Comparison of ENCODE assay signal across 9 cellular contexts in the genomic region with DNA sequence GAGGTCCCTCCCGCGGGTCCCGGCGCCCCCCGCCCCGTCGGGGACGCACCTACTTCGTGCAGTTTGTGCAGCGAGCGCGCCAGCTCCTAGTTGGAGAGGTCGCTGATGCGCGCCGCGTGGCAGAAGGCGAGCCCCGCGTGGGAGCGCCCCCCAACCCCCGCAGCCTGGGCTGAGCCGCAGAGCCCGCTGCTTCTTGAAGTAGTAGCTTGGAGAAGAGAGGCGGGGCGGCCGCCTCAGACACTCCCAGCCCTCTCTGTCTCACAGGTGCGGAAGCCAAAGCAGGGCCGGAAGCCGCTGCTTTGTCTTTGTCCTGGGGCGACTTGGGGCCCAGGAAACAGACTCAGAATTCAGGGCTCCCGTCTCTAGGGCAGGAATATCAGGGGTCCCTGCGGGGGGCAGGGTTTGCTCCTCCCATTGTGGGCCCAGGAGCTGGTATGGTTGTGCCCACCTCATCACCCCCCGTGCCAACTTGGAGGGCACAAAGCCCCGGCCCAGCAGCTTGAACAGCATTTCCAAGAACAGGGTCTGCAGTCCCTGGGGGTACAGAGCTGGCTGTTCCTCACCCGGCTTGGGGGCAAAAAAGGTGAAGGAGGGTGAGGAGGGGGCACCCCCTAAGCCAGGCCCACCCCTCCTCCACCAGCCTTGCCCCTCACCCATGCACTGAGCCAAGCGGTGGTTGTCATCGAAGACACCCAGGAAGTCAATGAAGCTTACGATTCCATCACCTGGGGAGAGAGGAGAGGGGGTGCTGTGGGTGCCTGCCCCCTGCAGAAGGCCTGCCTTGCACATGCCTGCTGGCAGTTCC. TPM values are rescaled to one million over a fixed set of nuclear protein-coding genes. Genes with fewer than 3 reads are reported as not detected.
DNase-seq lines count a peak whose midpoint lies in the region; ATAC-seq and TF ChIP-seq lines count a peak whose summit lies in the region.
"Had no signal": no experiment of that assay in that cellular context is flagged by ENCODE, and none has a peak within 500 bp of the region (broad histone marks: within the 10 kb centered on the region; RNA-seq: fewer than 3 reads in every experiment).

No MANE protein-coding gene starts in this region.

- POLR2A ChIA-PET in CD8-positive, alpha-beta T cell (lab: Charles Lee) = interaction anchor here (0.6 to 8.2 kb wide), 21 partner anchors 8 to 1007 kb away, joined by 3 to 124 read pairs (median 5); partner anchors contain the start of genes FMNL1, HEXIM1, HEXIM2 and MAP3K14

- peak overlapping the region; percentile 94 for H3K4me3 ChIP-seq in CD8-positive, alpha-beta T cell (ENCODE audit: low read depth, low read length)
- H3K4me3 ChIP-seq in HUES48 (ENCODE audit: low read depth, low read length) = peak overlapping the region; percentile 88
- peak overlapping the region; percentile 35 to 82 (median 76) for H3K4me3 ChIP-seq in breast epithelium
- peak overlapping the region; percentile 29 for H3K4me3 ChIP-seq in lower leg skin (ENCODE audit: low read depth, poor library complexity, severe bottlenecking)
- no peak overlapping the region for H3K4me3 ChIP-seq in MG63

- intact Hi-C loops in CD8-positive, alpha-beta T cell (cut with DNase I, micrococcal nuclease) = loop anchor here (1.0 to 5.0 kb wide), 4 partner anchors 13 to 186 kb away; partner anchors contain the start of genes MAP3K14 (in 1 of the 2) and NMT1 (in 1 of the 2)
- intact Hi-C loops in breast epithelium (cut with DNase I; ENCODE audit: low total_unique reads) (no loop called here), lower leg skin (cut with DNase I; ENCODE audit: low total_unique reads) (no loop called here)

- H3K27me3 ChIP-seq in CD8-positive, alpha-beta T cell (ENCODE audit: insufficient read depth, low read length) = no peaks in the 10 kb centered on the region
- H3K27me3 ChIP-seq in HUES48 (ENCODE audit: control insufficient read depth, insufficient read depth, low read length) (no peaks in the 10 kb centered on the region), breast epithelium (no peaks in the 10 kb centered on the region), MG63 (no peaks in the 10 kb centered on the region)

- CTCF ChIA-PET in CD8-positive, alpha-beta T cell (lab: Charles Lee) = interaction anchor here (0.7 to 36.1 kb wide), 10 partner anchors 11 to 149 kb away, joined by 3 to 1097 read pairs (median 8); partner anchors contain the start of genes FMNL1 and MAP3K14

- TF ChIP-seq POLR2A in breast epithelium (IDR thresholded peaks at IDR 0.05) = no peak
- no peak for TF ChIP-seq POLR2A in lower leg skin (IDR thresholded peaks at IDR 0.05)

- peak; percentile 72 for ATAC-seq in CD8-positive, alpha-beta T cell

- H3K27me3 Mint-ChIP-seq in CD8-positive, alpha-beta T cell (ENCODE audit: low read depth) = no peaks in the 10 kb centered on the region

- H3K27ac Mint-ChIP-seq in CD8-positive, alpha-beta T cell = peak overlapping the region; percentile 97

- peaks cover 65% of the 10 kb centered on the region for H3K36me3 Mint-ChIP-seq in CD8-positive, alpha-beta T cell

- peak overlapping the region; percentile 89 for H3K27ac ChIP-seq in CD8-positive, alpha-beta T cell (ENCODE audit: low read depth, low read length)
- H3K27ac ChIP-seq in HUES48 (ENCODE audit: low read depth, low read length) = peak overlapping the region; percentile 93
- peak overlapping the region; percentile 84 to 90 for H3K27ac ChIP-seq in breast epithelium

- WGBS in lower leg skin, 2 donors = 35 to 39% methylated on average over 14 to 15 of the region's 39 CpGs

- no peaks in the 10 kb centered on the region for H3K9me3 ChIP-seq in CD8-positive, alpha-beta T cell (ENCODE audit: low read length)
- H3K9me3 ChIP-seq in HUES48 (ENCODE audit: control insufficient read depth, insufficient read depth, low read length) = no peaks in the 10 kb centered on the region
- H3K9me3 ChIP-seq in breast epithelium = no peaks in the 10 kb centered on the region
- H3K9me3 ChIP-seq in MG63 = peaks cover 7% of the 10 kb centered on the region; the same call in 1 of the 2 replicates

- H3K9me3 Mint-ChIP-seq in CD8-positive, alpha-beta T cell = no peaks in the 10 kb centered on the region

- H3K9ac ChIP-seq in HUES48 (ENCODE audit: low read depth, low read length) = peak overlapping the region; percentile 82

- TF ChIP-seq CTCF in CD8-positive, alpha-beta T cell (IDR thresholded peaks at IDR 0.05) = no peak
- TF ChIP-seq CTCF in GM20000 (IDR thresholded peaks at IDR 0.05; ENCODE audit: extremely low read depth, missing control alignments) (no peak), breast epithelium (IDR thresholded peaks at IDR 0.05) (no peak), lower leg skin (IDR thresholded peaks at IDR 0.05) (no peak)

- peaks cover 38% of the 10 kb centered on the region for H3K36me3 ChIP-seq in CD8-positive, alpha-beta T cell (ENCODE audit: insufficient read depth, low read length)
- H3K36me3 ChIP-seq in HUES48 (ENCODE audit: control insufficient read depth, insufficient read depth, low read length) (peaks cover 11% of the 10 kb centered on the region), breast epithelium (no peaks in the 10 kb centered on the region), MG63 (no peaks in the 10 kb centered on the region)

- peak overlapping the region; percentile 87 for H3K4me3 Mint-ChIP-seq in CD8-positive, alpha-beta T cell

- peak; percentile 69 to 93 (median 84) for DNase-seq in CD8-positive, alpha-beta T cell
- DNase-seq in GM20000 (ENCODE audit: low spot score) (peak; percentile 91), T-helper 22 cell (ENCODE audit: low read depth) (peak; percentile 78), breast epithelium (ENCODE audit: low spot score in 2 of 2) (peak; percentile 66 to 70), lower leg skin (ENCODE audit: low spot score in 2 of 2) (peak in 1 of 2 donors; percentile 92), MG63 (no peak)
- DNase-seq in stimulated activated CD8-positive, alpha-beta memory T cell treated with anti-CD3 and anti-CD28 coated beads, Interleukin-4, amount 100 ng/mL, for 4 hours (ENCODE audit: low read depth in 2 of 2, low spot score in 1 of 2) = peak; percentile 63 to 74

- H3K4me1 Mint-ChIP-seq in CD8-positive, alpha-beta T cell (ENCODE audit: low read depth) = peaks cover 68% of the 10 kb centered on the region

- H3K4me1 ChIP-seq in CD8-positive, alpha-beta T cell (ENCODE audit: insufficient read depth, low read length) = peaks cover 75% of the 10 kb centered on the region
- peaks cover 12% of the 10 kb centered on the region for H3K4me1 ChIP-seq in HUES48 (ENCODE audit: control insufficient read depth, insufficient read depth, low read length)
- no peaks in the 10 kb centered on the region for H3K4me1 ChIP-seq in breast epithelium

RNA-seq across cellular contexts. Expression of gene SPATA32, which starts 13.6 kb away (rescaled TPM):
- total RNA-seq in CD8-positive, alpha-beta T cell = under 1 TPM in 1 of 2 experiments, not detected in 1; 0.22 TPM
- total RNA-seq in breast epithelium = under 1 TPM in 1 of 3 donors, not detected in 2; 0.44 TPM
- not detected for total RNA-seq in lower leg skin
- total RNA-seq in MG63 (2014; rRNA removed; shearing (Covaris generic); ENCODE audit: low replicate concordance) = not detected in 2 replicates
- total RNA-seq: HT1080 had no signal

RNA-seq across cellular contexts. Expression of gene FMNL1, which starts 26.6 kb away (rescaled TPM):
- 100 to 1,000 TPM; 527 to 558 TPM for total RNA-seq in CD8-positive, alpha-beta T cell
- 10 to 100 TPM in 2 of 3 donors, 1 to 10 TPM in 1; 9.2 to 31.2 (median 10.8) TPM for total RNA-seq in breast epithelium
- 10 to 100 TPM in 1 of 4 donors, 1 to 10 TPM in 3; 8.3 to 13.6 (median 8.8) TPM for total RNA-seq in lower leg skin
- total RNA-seq in MG63 (2014; rRNA removed; shearing (Covaris generic); ENCODE audit: low replicate concordance) = 4.3 and 9.0 TPM in 2 replicates

Comparison
In these comparisons a context has a peak if more than half of its experiments do, and no peak if none do; other contexts are left out.
1. RNA of gene FMNL1, which starts 26.6 kb away (total RNA-seq): 527 to 558 TPM in CD8-positive, alpha-beta T cell; 9.2 to 31.2 TPM in breast epithelium, 8.3 to 13.6 TPM in lower leg skin and 4.3 to 9.0 TPM in MG63; every median in the first group is over 10 times any median in the second.
2. intact Hi-C loops: an anchor here in CD8-positive, alpha-beta T cell (1.0 to 5.0 kb wide); none called in breast epithelium and lower leg skin.
3. Peak in every context shown above with its lines, with median percentiles within 50 percentile points of each other: H3K27ac ChIP-seq.